ENCODE assay signal across 14 cellular contexts in genomic region chr2:182144780-182145170, GRCh38.
DNase-seq lines count a peak whose midpoint lies in the region; ATAC-seq lines count a peak whose summit lies in the region.
"Had no signal": no experiment of that assay in that cellular context is flagged by ENCODE, and none has a peak within 500 bp of the region (broad histone marks: within the 10 kb centered on the region; RNA-seq: fewer than 3 reads in every experiment).

No MANE protein-coding gene starts in this region.

- H3K4me3 ChIP-seq in MG63, result no peak overlapping the region
- H3K4me3 ChIP-seq: uterus had no signal

- peak; percentile 55 for DNase-seq in A172 (ENCODE audit: low spot score)
- DNase-seq in MG63, result peak; percentile 63
- DNase-seq in dermis microvascular lymphatic vessel endothelial cell (ENCODE audit: low read depth in 2 of 2), result peak; percentile 38 to 82
- DNase-seq in left lobe of liver (ENCODE audit: low spot score), result no peak
- no peak for DNase-seq in OCI-M2 (lab: John Stamatoyannopoulos, UW; ENCODE audit: unreplicated experiment)
- DNase-seq in HuH-7.5 (ENCODE audit: low spot score), result no peak
- DNase-seq in SKM-1 (lab: John Stamatoyannopoulos, UW; ENCODE audit: unreplicated experiment), result no peak
- no peak for DNase-seq in NCI-H1417 (lab: John Stamatoyannopoulos, UW)
- DNase-seq: activated CD4-positive, alpha-beta memory T cell treated with anti-CD3 and anti-CD28 coated beads for 36 hours; activated naive CD4-positive, alpha-beta T cell; cerebellar nuclear complex; stimulated activated CD4-positive, alpha-beta T cell treated with anti-CD3 and anti-CD28 coated beads, Interleukin-12 subunit alpha, Interleukin-12 subunit beta, amount 100 ng/mL, for 4 hours; stimulated activated CD8-positive, alpha-beta memory T cell treated with anti-CD3 and anti-CD28 coated beads, Interleukin-4, amount 100 ng/mL, for 48 hours; uterus had no signal

- no peaks in the 10 kb centered on the region for H3K36me3 ChIP-seq in MG63
- H3K36me3 ChIP-seq: uterus had no signal

- H3K27me3 ChIP-seq in MG63, result no peaks in the 10 kb centered on the region
- H3K27me3 ChIP-seq: uterus had no signal

- H3K9me3 ChIP-seq in MG63, result no peaks in the 10 kb centered on the region
- H3K9me3 ChIP-seq: uterus had no signal

- peak; percentile 53 for ATAC-seq in left lobe of liver

Comparison
In these comparisons a context has a peak if more than half of its experiments do, and no peak if none do; other contexts are left out.
1. DNase-seq: peak in A172 (single experiment), MG63 (single experiment) and dermis microvascular lymphatic vessel endothelial cell (2 of 2); none in left lobe of liver (single experiment), OCI-M2 (single experiment), HuH-7.5 (single experiment), SKM-1 (single experiment) and NCI-H1417 (0 of 3).